In the genomic region with DNA sequence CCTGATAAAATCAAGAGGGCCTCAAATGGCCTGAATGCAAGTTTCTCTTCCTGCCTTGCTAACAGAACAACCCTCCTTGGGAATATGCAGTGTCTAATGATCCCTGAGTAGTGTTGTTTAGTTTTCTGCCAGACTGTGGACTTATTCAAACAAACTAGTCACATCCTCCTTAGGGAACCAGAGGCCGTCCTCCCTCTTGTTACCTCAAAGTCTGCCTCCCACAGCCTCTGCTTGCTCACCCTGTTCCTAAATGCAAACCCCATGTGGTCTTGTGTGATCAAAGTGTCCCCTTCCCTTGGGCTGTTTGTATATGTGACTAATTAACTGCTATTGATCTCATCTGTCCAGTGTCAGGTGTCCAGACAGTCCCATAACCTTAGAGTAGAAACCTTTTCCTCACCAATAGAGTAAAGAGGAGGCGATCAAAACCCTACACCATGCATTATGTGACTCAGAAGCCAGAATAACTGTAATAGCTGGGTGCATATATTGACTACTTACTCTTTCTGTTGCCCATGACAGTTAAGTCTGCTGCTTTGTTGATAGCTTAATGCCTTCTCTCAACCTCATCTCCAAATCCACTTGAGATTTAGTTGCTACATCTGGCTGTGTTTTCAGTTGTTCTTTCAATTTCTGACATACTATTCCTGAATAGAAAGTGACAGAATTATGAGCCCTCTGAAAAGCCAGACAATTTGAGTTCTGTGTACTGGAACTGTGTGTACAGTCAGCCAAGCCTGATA, we compare ENCODE assay signal across 21 cellular contexts.
DNase-seq lines count a peak whose midpoint lies in the region; ATAC-seq and TF ChIP-seq lines count a peak whose summit lies in the region.
"Had no signal": no experiment of that assay in that cellular context is flagged by ENCODE, and none has a peak within 500 bp of the region (broad histone marks: within the 10 kb centered on the region; RNA-seq: fewer than 3 reads in every experiment).

No MANE protein-coding gene starts in this region.

- H3K4me1 ChIP-seq in Panc1 (ENCODE audit: control insufficient read depth, insufficient read depth, low read length) (no peaks in the 10 kb centered on the region), smooth muscle cell (ENCODE audit: low read depth) (no peaks in the 10 kb centered on the region)
- H3K4me1 ChIP-seq: Caco-2, right lobe of liver, thyroid gland had no signal

- H3K9me3 ChIP-seq in Panc1 (ENCODE audit: control insufficient read depth, insufficient read depth, low read depth, low read length) (no peaks in the 10 kb centered on the region), smooth muscle cell (replicated peaks; ENCODE audit: low read depth) (no peaks in the 10 kb centered on the region)
- H3K9me3 ChIP-seq: Caco-2, right lobe of liver, thyroid gland had no signal

- no peak overlapping the region for H3K27ac ChIP-seq in Panc1 (ENCODE audit: low read length)
- H3K27ac ChIP-seq in smooth muscle cell (ENCODE audit: low read depth) = no peak overlapping the region
- H3K27ac ChIP-seq: HL-60, KMS-11, right lobe of liver, thyroid gland had no signal

- in situ Hi-C loops in Panc1 (cut with HindIII; ENCODE audit: low pct_unique_long_range_greater_than_20kb, low sequenced_read_pairs) = no loop called here

- no peaks in the 10 kb centered on the region for H3K36me3 Mint-ChIP-seq in activated T-helper 17 cell treated with anti-CD3 and anti-CD28 coated beads, Interleukin-2, amount 50 U/mL, for 72 hours (ENCODE audit: low read depth)
- H3K36me3 Mint-ChIP-seq: activated CD8-positive, alpha-beta memory T cell treated with anti-CD3 and anti-CD28 coated beads, Interleukin-2, amount 10 ng/mL, durations not matched to agents 7 days and 5 days; mesothelial cell of epicardium; WTC11 had no signal

- 81% methylated on average over 2 of the region's 2 CpGs for WGBS in smooth muscle cell (ENCODE audit: low lambda C conversion rate)

- H3K4me3 ChIP-seq in Panc1 (ENCODE audit: low read depth in 2 of 2, low read length in 2 of 2) = no peak overlapping the region
- H3K4me3 ChIP-seq in smooth muscle cell = no peak overlapping the region
- H3K4me3 ChIP-seq: right lobe of liver, thyroid gland had no signal

- H3K9me3 Mint-ChIP-seq in activated T-helper 17 cell treated with anti-CD3 and anti-CD28 coated beads, Interleukin-2, amount 50 U/mL, for 72 hours = no peaks in the 10 kb centered on the region
- H3K9me3 Mint-ChIP-seq: mesothelial cell of epicardium, WTC11 had no signal

- no peaks in the 10 kb centered on the region for H3K36me3 ChIP-seq in Panc1 (ENCODE audit: control insufficient read depth, insufficient read depth, low read length)
- no peaks in the 10 kb centered on the region for H3K36me3 ChIP-seq in smooth muscle cell (ENCODE audit: low read depth)
- H3K36me3 ChIP-seq: right lobe of liver, thyroid gland had no signal

- H3F3A ChIP-seq in smooth muscle cell (ENCODE audit: low read depth) = no peaks in the 10 kb centered on the region

- H4K20me1 ChIP-seq in smooth muscle cell (ENCODE audit: low read depth) = no peaks in the 10 kb centered on the region

- no peak overlapping the region for H3K4me3 Mint-ChIP-seq in activated T-helper 17 cell treated with anti-CD3 and anti-CD28 coated beads, Interleukin-2, amount 50 U/mL, for 72 hours
- H3K4me3 Mint-ChIP-seq: activated CD8-positive, alpha-beta memory T cell treated with anti-CD3 and anti-CD28 coated beads, Interleukin-2, amount 10 ng/mL, durations not matched to agents 7 days and 5 days; mesothelial cell of epicardium; WTC11 had no signal

- H3K27ac Mint-ChIP-seq in activated T-helper 17 cell treated with anti-CD3 and anti-CD28 coated beads, Interleukin-2, amount 50 U/mL, for 72 hours = no peak overlapping the region
- H3K27ac Mint-ChIP-seq: activated CD8-positive, alpha-beta memory T cell treated with anti-CD3 and anti-CD28 coated beads, Interleukin-2, amount 10 ng/mL, durations not matched to agents 7 days and 5 days; mesothelial cell of epicardium; WTC11 had no signal

- ATAC-seq in GM19035 (IDR thresholded peaks at IDR 0.05; ENCODE audit: unreplicated experiment) (peak; percentile 31), HG03066 (IDR thresholded peaks at IDR 0.05; ENCODE audit: low read depth, unreplicated experiment) (peak; percentile 39), Panc1 (no peak)
- no peak for ATAC-seq in activated T-helper 17 cell treated with anti-CD3 and anti-CD28 coated beads, Interleukin-2, amount 50 U/mL, for 72 hours (replicated peaks)
- ATAC-seq: activated CD8-positive, alpha-beta memory T cell treated with anti-CD3 and anti-CD28 coated beads, Interleukin-2, amount 10 ng/mL, durations not matched to agents 7 days and 5 days; esophagus mucosa; right lobe of liver; WTC11 had no signal

- no peak overlapping the region for H3K9ac ChIP-seq in smooth muscle cell (ENCODE audit: low read depth)
- H3K9ac ChIP-seq: KMS-11 had no signal

- no peaks in the 10 kb centered on the region for H3K27me3 ChIP-seq in Panc1 (ENCODE audit: control insufficient read depth, insufficient read depth, low read length)
- no peaks in the 10 kb centered on the region for H3K27me3 ChIP-seq in smooth muscle cell (ENCODE audit: low read depth)
- H3K27me3 ChIP-seq: right lobe of liver, thyroid gland had no signal

- BruUV-seq in Panc1 (replicated peaks; lab: Mats Ljungman, UMichigan) = no TSS peak

- no peaks in the 10 kb centered on the region for H3K27me3 Mint-ChIP-seq in activated T-helper 17 cell treated with anti-CD3 and anti-CD28 coated beads, Interleukin-2, amount 50 U/mL, for 72 hours

- no peaks in the 10 kb centered on the region for H3K79me2 ChIP-seq in smooth muscle cell (ENCODE audit: low read depth)

- H3K4me2 ChIP-seq in smooth muscle cell = no peak overlapping the region
- H3K4me2 ChIP-seq: KMS-11 had no signal

- H2AFZ ChIP-seq in smooth muscle cell (ENCODE audit: low read depth) = no peak overlapping the region

- intact Hi-C loops in Panc1 (cut with micrococcal nuclease; ENCODE audit: unreplicated experiment) = no loop called here

- POLR2A ChIA-PET in Panc1 (lab: Charles Lee) = no interaction called here

- TF ChIP-seq CTCF in Panc1 (IDR thresholded peaks at IDR 0.05) (no peak), smooth muscle cell (IDR thresholded peaks at IDR 0.05; ENCODE audit: borderline replicate concordance, insufficient read depth, poor library complexity, severe bottlenecking) (no peak)

- CTCF ChIA-PET in Panc1 (lab: Charles Lee) = no interaction called here

- H3K4me1 Mint-ChIP-seq in activated T-helper 17 cell treated with anti-CD3 and anti-CD28 coated beads, Interleukin-2, amount 50 U/mL, for 72 hours = no peaks in the 10 kb centered on the region
- H3K4me1 Mint-ChIP-seq: mesothelial cell of epicardium had no signal

- DNase-seq in DMS53 treated with DMSO at 0.1 percent for 48 hours (lab: John Stamatoyannopoulos, UW; ENCODE audit: unreplicated experiment) (peak; percentile 85), Panc1 (ENCODE audit: low read depth, low spot score) (peak; percentile 43), foreskin melanocyte (no peak), smooth muscle cell (lab: John Stamatoyannopoulos, UW; ENCODE audit: unreplicated experiment) (no peak)
- DNase-seq in stimulated activated CD4-positive, alpha-beta T cell treated with anti-CD3 and anti-CD28 coated beads, Interleukin-2, amount 100 ng/mL, for 48 hours = no peak
- DNase-seq: activated CD8-positive, alpha-beta memory T cell treated with anti-CD3 and anti-CD28 coated beads, Interleukin-2, amount 10 ng/mL, durations not matched to agents 7 days and 5 days; activated naive CD4-positive, alpha-beta T cell treated with Interleukin-2 at 50 U/mL for 16 hours; Caco-2; head of caudate nucleus; NCI-H1436; NCI-H446; right lobe of liver; thyroid gland had no signal

Comparison
In these comparisons a context has a peak if more than half of its experiments do, and no peak if none do; other contexts are left out.
1. DNase-seq: peak in DMS53 treated with DMSO at 0.1 percent for 48 hours (single experiment) and Panc1 (single experiment); none in foreskin melanocyte (single experiment), stimulated activated CD4-positive, alpha-beta T cell treated with anti-CD3 and anti-CD28 coated beads, Interleukin-2, amount 100 ng/mL, for 48 hours (0 of 2) and smooth muscle cell (single experiment).
2. ATAC-seq: peak in GM19035 (single experiment) and HG03066 (single experiment); none in Panc1 (single experiment) and activated T-helper 17 cell treated with anti-CD3 and anti-CD28 coated beads, Interleukin-2, amount 50 U/mL, for 72 hours (single experiment).